In genomic region chr4:2962614-2963184, GRCh38 we compare ENCODE assay signal across 8 cellular contexts. TPM values are rescaled to one million over a fixed set of nuclear protein-coding genes. Genes with fewer than 3 reads are reported as not detected.
DNase-seq lines count a peak whose midpoint lies in the region; ATAC-seq, FAIRE-seq and TF ChIP-seq lines count a peak whose summit lies in the region.

No MANE protein-coding gene starts in this region.

- H3K9ac ChIP-seq in K562 (ENCODE audit: insufficient read depth in 1 of 2, low read depth in 2 of 2, low read length in 2 of 2) (peak overlapping the region; percentile 90 to 100), smooth muscle cell (ENCODE audit: low read depth) (peak overlapping the region; percentile 96)

- TF ChIP-seq CTCF in 22Rv1 (IDR thresholded peaks at IDR 0.05) (no peak), K562 (IDR thresholded peaks at IDR 0.05 in 2 of 3, conservative IDR thresholded peaks at IDR 0.05 in 1 of 3; ENCODE audit: insufficient read depth in 2 of 3, low read depth in 1 of 3, low read length in 3 of 3) (no peak), smooth muscle cell (IDR thresholded peaks at IDR 0.05; ENCODE audit: borderline replicate concordance, insufficient read depth, poor library complexity, severe bottlenecking) (no peak)

- H3K4me3 ChIP-seq in GM08714 (ENCODE audit: low read length) = peak overlapping the region; percentile 93
- H3K4me3 ChIP-seq in K562 = peak overlapping the region; percentile 90
- H3K4me3 ChIP-seq in smooth muscle cell = peak overlapping the region; percentile 90

- peak overlapping the region; percentile 82 for H3K4me2 ChIP-seq in K562 (ENCODE audit: insufficient read depth, low read length)
- peak overlapping the region; percentile 88 for H3K4me2 ChIP-seq in smooth muscle cell

- WGBS in K562 (ENCODE audit: insufficient coverage, low coverage, missing lambda C conversion rate) = under 1% methylated on average over 42 of the region's 43 CpGs
- whole genome bisulfite sequencing in smooth muscle cell (ENCODE audit: low lambda C conversion rate) = under 1% methylated on average over 43 of the region's 43 CpGs

- peaks cover 15% of the 10 kb centered on the region for H3F3A ChIP-seq in smooth muscle cell (ENCODE audit: low read depth)

- peaks cover 32% of the 10 kb centered on the region for H3K36me3 ChIP-seq in K562 (ENCODE audit: control insufficient read depth, insufficient read depth, low read length)
- no peaks in the 10 kb centered on the region for H3K36me3 ChIP-seq in smooth muscle cell (ENCODE audit: low read depth)

- H4K20me1 ChIP-seq in K562 (replicated peaks; ENCODE audit: control insufficient read depth, insufficient read depth, low read length) (peaks cover 11% of the 10 kb centered on the region), smooth muscle cell (ENCODE audit: low read depth) (peaks cover 38% of the 10 kb centered on the region)

- H2AFZ ChIP-seq in K562 (ENCODE audit: low read depth, low read length) (peak overlapping the region; percentile 80), smooth muscle cell (ENCODE audit: low read depth) (peak overlapping the region; percentile 90)

- POLR2A ChIA-PET in K562 (lab: Yijun Ruan, JAX) = interaction anchor here (1.0 to 3.5 kb wide), 7 partner anchors 9 to 127 kb away, joined by 3 to 30 read pairs (median 7); no protein-coding TSS in a partner anchor

- intact Hi-C loops in K562 (cut with micrococcal nuclease) = no loop called here

- in situ Hi-C loops in K562 (cut with MboI) = no loop called here

- no peak for FAIRE-seq in K562 (lab: Jason Lieb, UNC)

- H3K79me2 ChIP-seq in K562 (ENCODE audit: control insufficient read depth, insufficient read depth, low read length) (peaks cover 56% of the 10 kb centered on the region), smooth muscle cell (ENCODE audit: low read depth) (peaks cover 62% of the 10 kb centered on the region)

- no peak for TF ChIP-seq RAD21 in K562 (CRISPR knock-in tag; conservative IDR thresholded peaks at IDR 0.05 in 1 of 2, IDR thresholded peaks at IDR 0.05 in 1 of 2)

- no peak for TF ChIP-seq EP300 in K562 (IDR thresholded peaks at IDR 0.05; ENCODE audit: low read length)

- DNase-seq in NCI-H2227 treated with DMSO at 0.1 percent for 48 hours (lab: John Stamatoyannopoulos, UW) = peak; percentile 34
- DNase-seq in K562 (ENCODE audit: extremely low read depth in 1 of 4, low spot score in 3 of 4) = peak in 2 of 4 experiments; percentile 45 to 73
- peak; percentile 50 for DNase-seq in iPS-NIHi7 (ENCODE audit: extremely low spot score)
- DNase-seq in smooth muscle cell (lab: John Stamatoyannopoulos, UW; ENCODE audit: unreplicated experiment) = peak; percentile 58
- DNase-seq in NCI-H510A treated with DMSO at 0.1 percent for 48 hours (lab: John Stamatoyannopoulos, UW) = no peak

- no peak for TF ChIP-seq POLR2A in K562 (conservative IDR thresholded peaks at IDR 0.05)

- BruUV-seq in K562 (replicated peaks; lab: Mats Ljungman, UMichigan) = no TSS peak

- H3K9me1 ChIP-seq in K562 (ENCODE audit: control insufficient read depth, insufficient read depth, low read length) = no peaks in the 10 kb centered on the region

- H3K27me3 ChIP-seq in K562 (ENCODE audit: control insufficient read depth in 2 of 2, insufficient read depth in 2 of 2, low read length in 2 of 2) = no peaks in the 10 kb centered on the region
- H3K27me3 ChIP-seq in smooth muscle cell (ENCODE audit: low read depth) = no peaks in the 10 kb centered on the region

- H3K9me3 ChIP-seq in K562 (replicated peaks; ENCODE audit: control insufficient read depth, insufficient read depth, low read depth, low read length) = no peaks in the 10 kb centered on the region
- no peaks in the 10 kb centered on the region for H3K9me3 ChIP-seq in smooth muscle cell (replicated peaks; ENCODE audit: low read depth)

- H3K27ac ChIP-seq in 22Rv1 = peak overlapping the region; percentile 78
- H3K27ac ChIP-seq in K562 (ENCODE audit: extremely low read depth, low read depth, low read length) = peak overlapping the region; percentile 91
- H3K27ac ChIP-seq in smooth muscle cell (ENCODE audit: low read depth) = peak overlapping the region; percentile 92

- CTCF ChIA-PET in K562 (lab: Yijun Ruan, JAX; ENCODE audit: low intra/inter-chr PET ratio) = interaction anchor here (0.8 kb wide), 1 partner anchor 174 kb away, joined by 3 read pairs; no protein-coding TSS in a partner anchor

- H3K4me1 ChIP-seq in K562 (replicated peaks in 1 of 2; ENCODE audit: control insufficient read depth in 2 of 2, insufficient read depth in 2 of 2, low read length in 2 of 2) = peaks cover 20 to 24% of the 10 kb centered on the region in 2 experiments; a peak in 4 of 5 replicates
- H3K4me1 ChIP-seq in smooth muscle cell (ENCODE audit: low read depth) = peaks cover 32% of the 10 kb centered on the region

- ATAC-seq in HG02763 (IDR thresholded peaks at IDR 0.05; ENCODE audit: unreplicated experiment) (peak; percentile 21), K562 (peak; percentile 63)

TF ChIP-seq in K562, 482 proteins besides CTCF, POLR2A, EP300 and RAD21 (continues in another document):
- TF ChIP-seq TCF7 (IDR thresholded peaks at IDR 0.05; ENCODE audit: borderline replicate concordance) (0 out of 2 replicates have a peak, but pooled peaks have one; percentile 25), SIN3A (IDR thresholded peaks at IDR 0.05; ENCODE audit: borderline replicate concordance in 2 of 2, control insufficient read depth in 1 of 2, low read depth in 2 of 2, low read length in 2 of 2) (peak in 1 of 2 experiments; percentile 22; a peak in 1 of 4 replicates), ZNF551 (CRISPR knock-in tag; IDR thresholded peaks at IDR 0.05) (no peak), CEBPG (CRISPR knock-in tag; IDR thresholded peaks at IDR 0.05) (peak; percentile 37; the same call in 1 of the 2 replicates), CEBPG (tag; conservative IDR thresholded peaks at IDR 0.05 in 1 of 2, IDR thresholded peaks at IDR 0.05 in 1 of 2) (no peak), SMARCE1 (IDR thresholded peaks at IDR 0.05) (no peak), CTCFL (IDR thresholded peaks at IDR 0.05; ENCODE audit: borderline replicate concordance, insufficient read depth, low read depth, low read length, poor library complexity, severe bottlenecking) (no peak)

RNA-seq across cellular contexts. Expression of gene NOP14, which starts 0.5 kb away (rescaled TPM):
- total RNA-seq in K562 (2011; cell fraction: chromatin; rRNA removed; ENCODE audit: low replicate concordance) = 31.1 and 38.1 TPM in 2 replicates
- 16.3 and 18.0 TPM in 2 replicates for total RNA-seq in K562 (2011; cell fraction: nucleolus; rRNA removed)
- total RNA-seq in K562 (2011; cell fraction: nucleoplasm; rRNA removed) = 15.6 and 17.2 TPM in 2 replicates
- total RNA-seq in K562 (2014; rRNA removed) = 50.9 and 56.1 TPM in 2 replicates
- total RNA-seq in K562 (2014; rRNA removed; fragmentation: Illumina TruSeq; extraction: Trizol) = 53.8 and 55.0 TPM in 2 replicates
- 61.1 and 61.7 TPM in 2 replicates for total RNA-seq in K562 (2015; rRNA removed; fragmentation: Illumina TruSeq; extraction: Trizol)
- 69.8 and 76.0 TPM in 2 replicates for total RNA-seq in K562 (2021)
- polyA plus RNA-seq in K562 (2011; rRNA removed) = 13.4 and 15.2 TPM in 2 replicates
- 9.5 and 9.6 TPM in 2 replicates for polyA plus RNA-seq in K562 (2011; cell fraction: cytosol; rRNA removed)
- 22.6 and 28.3 TPM in 2 replicates for polyA plus RNA-seq in K562 (2011; cell fraction: nucleus; rRNA removed)
- polyA plus RNA-seq in K562 (2012) = 43.6 and 52.5 TPM in 2 replicates
- 62.1 and 62.4 TPM in 2 replicates for polyA plus RNA-seq in K562 (2014; fragmentation: Illumina TruSeq; extraction: Trizol)
- polyA plus RNA-seq in K562 (2014; fragmentation: Nextera tagmentation; extraction: Ambion mirVana) = 10 to 100 TPM; 12.7 to 12.9 TPM
- 30.1 and 33.3 TPM in 2 replicates for polyA plus RNA-seq in K562 (2014; rRNA removed)
- polyA minus RNA-seq in K562 (2011; rRNA and poly(A)+ RNA removed) = 32.6 and 36.6 TPM in 2 replicates
- polyA minus RNA-seq in K562 (2011; cell fraction: cytosol; rRNA and poly(A)+ RNA removed) = 25.7 and 27.8 TPM in 2 replicates
- 11.3 and 11.9 TPM in 2 replicates for polyA minus RNA-seq in K562 (2011; cell fraction: nucleus; rRNA and poly(A)+ RNA removed)
- 12.9 and 18.5 TPM in 2 replicates for total RNA-seq in smooth muscle cell
- 10.0 and 10.9 TPM in 2 replicates for polyA plus RNA-seq in smooth muscle cell

RNA-seq across cellular contexts. Expression of gene GRK4, which starts 0.7 kb away (rescaled TPM):
- 7.9 and 8.5 TPM in 2 replicates for total RNA-seq in K562 (2011; cell fraction: chromatin; rRNA removed; ENCODE audit: low replicate concordance)
- total RNA-seq in K562 (2011; cell fraction: nucleolus; rRNA removed) = 6.2 and 7.8 TPM in 2 replicates
- total RNA-seq in K562 (2011; cell fraction: nucleoplasm; rRNA removed) = 7.3 and 8.0 TPM in 2 replicates
- 2.5 and 3.1 TPM in 2 replicates for total RNA-seq in K562 (2014; rRNA removed)
- 4.5 and 4.6 TPM in 2 replicates for total RNA-seq in K562 (2014; rRNA removed; fragmentation: Illumina TruSeq; extraction: Trizol)
- 3.3 and 3.6 TPM in 2 replicates for total RNA-seq in K562 (2015; rRNA removed; fragmentation: Illumina TruSeq; extraction: Trizol)
- 4.8 and 4.9 TPM in 2 replicates for total RNA-seq in K562 (2021)
- polyA plus RNA-seq in K562 (2011; rRNA removed) = 3.3 and 4.0 TPM in 2 replicates
- 2.0 and 3.8 TPM in 2 replicates for polyA plus RNA-seq in K562 (2011; cell fraction: cytosol; rRNA removed)
- polyA plus RNA-seq in K562 (2011; cell fraction: nucleus; rRNA removed) = 2.5 and 2.9 TPM in 2 replicates
- polyA plus RNA-seq in K562 (2012) = 3.1 and 3.7 TPM in 2 replicates
- polyA plus RNA-seq in K562 (2014; fragmentation: Illumina TruSeq; extraction: Trizol) = 2.6 and 3.0 TPM in 2 replicates
- polyA plus RNA-seq in K562 (2014; fragmentation: Nextera tagmentation; extraction: Ambion mirVana) = 1 to 10 TPM; 1.1 to 1.2 TPM
- 2.6 and 2.9 TPM in 2 replicates for polyA plus RNA-seq in K562 (2014; rRNA removed)
- polyA minus RNA-seq in K562 (2011; rRNA and poly(A)+ RNA removed) = 3.0 and 3.2 TPM in 2 replicates
- polyA minus RNA-seq in K562 (2011; cell fraction: cytosol; rRNA and poly(A)+ RNA removed) = 2.3 and 2.4 TPM in 2 replicates
- polyA minus RNA-seq in K562 (2011; cell fraction: nucleus; rRNA and poly(A)+ RNA removed) = 1.9 and 3.2 TPM in 2 replicates
- total RNA-seq in smooth muscle cell = 5.2 and 6.5 TPM in 2 replicates
- polyA plus RNA-seq in smooth muscle cell = 5.9 and 6.9 TPM in 2 replicates
